Comparison of ENCODE assay signal across 8 cellular contexts in genomic region chr13:26186141-26186870, GRCh38. TPM values are rescaled to one million over a fixed set of nuclear protein-coding genes. Genes with fewer than 3 reads are reported as not detected.
DNase-seq lines count a peak whose midpoint lies in the region; ATAC-seq and TF ChIP-seq lines count a peak whose summit lies in the region.

No MANE protein-coding gene starts in this region.

- peak overlapping the region; percentile 56 for H3K4me2 ChIP-seq in OCI-LY7 (ENCODE audit: low read length)

- no peaks in the 10 kb centered on the region; the same call in 1 of the 2 replicates for H3K9me3 ChIP-seq in OCI-LY7 (ENCODE audit: low read length)
- no peaks in the 10 kb centered on the region for H3K9me3 ChIP-seq in mucosa of descending colon

- peaks cover 22% of the 10 kb centered on the region for H3K4me1 ChIP-seq in OCI-LY7 (ENCODE audit: insufficient read depth, low read length, poor library complexity, severe bottlenecking)
- no peaks in the 10 kb centered on the region for H3K4me1 ChIP-seq in mucosa of descending colon (ENCODE audit: low read depth)

- peak; percentile 51 for DNase-seq in COLO829 (ENCODE audit: low spot score)
- peak; percentile 45 for DNase-seq in HS-5 (ENCODE audit: low read depth)
- peak; percentile 90 for DNase-seq in OCI-LY7 (ENCODE audit: low spot score)
- DNase-seq in activated T-cell treated with anti-CD3 and anti-CD28 coated beads for 48 hours (ENCODE audit: low read depth): peak; percentile 88
- peak; percentile 77 for DNase-seq in epithelial cell of prostate (ENCODE audit: low read depth, low spot score)
- DNase-seq in mucosa of descending colon: peak; percentile 94 to 95 (median 95)
- peak; percentile 66 to 77 for DNase-seq in stimulated activated CD8-positive, alpha-beta memory T cell treated with anti-CD3 and anti-CD28 coated beads, Interleukin-4, amount 100 ng/mL, for 1 hour (ENCODE audit: low read depth in 2 of 2, low spot score in 1 of 2)

- H3K27ac ChIP-seq in OCI-LY7 (ENCODE audit: low read depth, low read length, poor library complexity, severe bottlenecking): peak overlapping the region; percentile 71
- peak overlapping the region; percentile 15 for H3K27ac ChIP-seq in epithelial cell of prostate

- peak overlapping the region; percentile 61 for H3K4me3 ChIP-seq in OCI-LY7 (ENCODE audit: low read depth, low read length, poor library complexity, severe bottlenecking)
- peak overlapping the region; percentile 43 for H3K4me3 ChIP-seq in mucosa of descending colon

- intact Hi-C loops in OCI-LY7 (cut with micrococcal nuclease; ENCODE audit: unreplicated experiment) (loop anchor here (2.0 to 10.0 kb wide), 3 partner anchors 68 to 598 kb away; partner anchors contain the start of gene CDK8), mucosa of descending colon (cut with DNase I, micrococcal nuclease) (loop anchor here (5.0 to 10.0 kb wide), 3 partner anchors 308 to 508 kb away; no protein-coding TSS in a partner anchor)

- no peaks in the 10 kb centered on the region for H3K9me2 ChIP-seq in OCI-LY7 (ENCODE audit: insufficient read depth, low read length)

- H2AFZ ChIP-seq in OCI-LY7 (ENCODE audit: low read length): peak overlapping the region; percentile 86

- TF ChIP-seq CTCF in OCI-LY7 (conservative IDR thresholded peaks at IDR 0.05; ENCODE audit: low read length): peak; percentile 48
- peak; percentile 45 for TF ChIP-seq CTCF in mucosa of descending colon (IDR thresholded peaks at IDR 0.05)

- ATAC-seq in GM19467 (IDR thresholded peaks at IDR 0.05; ENCODE audit: unreplicated experiment) (peak; percentile 89), mucosa of descending colon (peak; percentile 100)

- H3K36me3 ChIP-seq in OCI-LY7 (ENCODE audit: insufficient read depth, low read length) (no peaks in the 10 kb centered on the region), mucosa of descending colon (ENCODE audit: low read depth) (no peaks in the 10 kb centered on the region)

- BruUV-seq in OCI-LY7 (replicated peaks; lab: Mats Ljungman, UMichigan): TSS peak; percentile 65

- POLR2A ChIA-PET in OCI-LY7 (lab: Charles Lee): interaction anchor here (0.8 kb wide), 1 partner anchor 35 kb away, joined by 3 read pairs; no protein-coding TSS in a partner anchor

- no peaks in the 10 kb centered on the region for H3K79me2 ChIP-seq in OCI-LY7 (ENCODE audit: insufficient read depth, low read depth, low read length)

- no peaks in the 10 kb centered on the region for H4K20me1 ChIP-seq in OCI-LY7 (ENCODE audit: insufficient read depth, low read length)

- CTCF ChIA-PET in OCI-LY7 (lab: Charles Lee; ENCODE audit: unreplicated experiment): interaction anchor here (2.3 kb wide), 1 partner anchor 310 kb away, joined by 20 read pairs; no protein-coding TSS in a partner anchor

RNA-seq across cellular contexts. Expression of gene RNF6, which starts 35.8 kb away (rescaled TPM):
- total RNA-seq in OCI-LY7 (2014; rRNA removed; shearing (Covaris generic)): 20.4 and 25.6 TPM in 2 replicates
- 30.0 and 33.2 TPM in 2 replicates for total RNA-seq in OCI-LY7 (2022)
- 10 to 100 TPM; 35.4 to 41.6 (median 35.8) TPM for total RNA-seq in mucosa of descending colon

Comparison
In these comparisons a context has a peak if more than half of its experiments do, and no peak if none do; other contexts are left out.
1. Peak in every context shown above with its lines: DNase-seq, ATAC-seq, H3K4me3 ChIP-seq and H3K27ac ChIP-seq.
2. DNase-seq: peak in every context shown above with its lines; median percentile 95 in mucosa of descending colon; 90 in OCI-LY7; 88 in activated T-cell treated with anti-CD3 and anti-CD28 coated beads for 48 hours; 77 in epithelial cell of prostate; 72 in stimulated activated CD8-positive, alpha-beta memory T cell treated with anti-CD3 and anti-CD28 coated beads, Interleukin-4, amount 100 ng/mL, for 1 hour; 51 in COLO829; 45 in HS-5.